Comparison of ENCODE assay signal across 8 cellular contexts in the genomic region with DNA sequence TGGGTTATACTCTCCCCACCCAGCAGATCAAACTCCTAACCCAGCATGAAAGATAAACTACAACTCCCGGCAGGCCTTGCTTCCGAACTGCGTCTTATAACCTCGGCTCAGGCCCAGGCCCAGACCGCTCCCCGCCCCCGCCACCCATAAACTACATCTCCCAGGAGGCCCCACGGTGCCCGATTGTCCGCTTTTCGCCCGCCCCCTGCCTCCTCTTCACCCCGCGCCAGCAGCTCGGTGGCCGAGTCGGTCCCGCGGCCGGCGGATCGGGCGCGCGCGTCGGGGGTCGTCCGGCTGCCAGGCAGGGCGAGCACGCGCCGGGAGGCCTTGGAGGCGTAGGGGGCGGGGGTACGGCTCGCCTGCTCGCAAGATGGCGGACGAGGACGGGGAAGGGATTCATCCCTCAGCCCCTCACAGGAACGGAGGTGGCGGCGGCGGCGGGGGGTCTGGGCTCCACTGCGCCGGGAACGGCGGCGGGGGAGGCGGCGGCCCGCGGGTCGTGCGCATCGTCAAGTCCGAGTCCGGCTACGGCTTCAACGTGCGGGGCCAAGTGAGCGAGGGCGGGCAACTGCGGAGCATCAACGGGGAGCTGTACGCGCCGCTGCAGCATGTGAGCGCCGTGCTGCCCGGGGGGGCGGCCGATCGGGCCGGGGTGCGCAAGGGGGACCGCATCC. TPM values are rescaled to one million over a fixed set of nuclear protein-coding genes. Genes with fewer than 3 reads are reported as not detected.
DNase-seq lines count a peak whose midpoint lies in the region; ATAC-seq and TF ChIP-seq lines count a peak whose summit lies in the region.

A gene (plus strand): TSS at position 219 of the 674 bp plus-strand sequence. CDS start 152 bp downstream, at position 371.

- H3K27me3 ChIP-seq in Peyer's patch = no peaks in the 10 kb centered on the region
- H3K27me3 ChIP-seq in esophagus (ENCODE audit: control insufficient read depth in 1 of 2, insufficient read depth in 2 of 2, low read length in 2 of 2) = no peaks in the 10 kb centered on the region
- no peaks in the 10 kb centered on the region for H3K27me3 ChIP-seq in muscle layer of colon (ENCODE audit: control insufficient read depth in 1 of 2, insufficient read depth in 2 of 2, low read length in 2 of 2)

- H3K4me3 Mint-ChIP-seq in activated T-cell treated with anti-CD3 and anti-CD28 coated beads, Interleukin-2, amount 50 U/mL, for 4 hours = peak within 1 kb of the TSS; percentile 90

- H3K36me3 Mint-ChIP-seq in activated T-cell treated with anti-CD3 and anti-CD28 coated beads, Interleukin-2, amount 50 U/mL, for 4 hours (ENCODE audit: insufficient read depth) = peaks cover 2% of the 10 kb centered on the region

- no peak for TF ChIP-seq CTCF in Peyer's patch (IDR thresholded peaks at IDR 0.05)

- peak; percentile 34 to 35 for TF ChIP-seq POLR2A in Peyer's patch (IDR thresholded peaks at IDR 0.05)

- H3K36me3 ChIP-seq in KOPT-K1 (ENCODE audit: insufficient read depth, low read length) = peaks cover 4% of the 10 kb centered on the region
- no peaks in the 10 kb centered on the region for H3K36me3 ChIP-seq in Peyer's patch
- H3K36me3 ChIP-seq in esophagus (ENCODE audit: control insufficient read depth in 2 of 2, insufficient read depth in 2 of 2, low read length in 1 of 2) = no peaks in the 10 kb centered on the region
- H3K36me3 ChIP-seq in muscle layer of colon (ENCODE audit: insufficient read depth, low read length) = no peaks in the 10 kb centered on the region

- H3K9ac ChIP-seq in muscle layer of colon (ENCODE audit: low read length) = peak within 1 kb of the TSS; percentile 75

- H3K4me1 Mint-ChIP-seq in activated T-cell treated with anti-CD3 and anti-CD28 coated beads, Interleukin-2, amount 50 U/mL, for 4 hours (ENCODE audit: low read depth) = peaks cover 38% of the 10 kb centered on the region

- peak; percentile 86 for ATAC-seq in GM21786 (IDR thresholded peaks at IDR 0.05; ENCODE audit: unreplicated experiment)
- peak; percentile 95 to 96 for ATAC-seq in activated T-cell treated with anti-CD3 and anti-CD28 coated beads, Interleukin-2, amount 50 U/mL, for 4 hours

- peak within 1 kb of the TSS; percentile 97 to 100 (median 98) for H3K4me3 ChIP-seq in Peyer's patch
- H3K4me3 ChIP-seq in esophagus (ENCODE audit: low read depth in 1 of 2, low read length in 2 of 2) = peak within 1 kb of the TSS; percentile 62 to 99
- H3K4me3 ChIP-seq in muscle layer of colon (ENCODE audit: low read depth in 1 of 2, low read length in 2 of 2) = peak within 1 kb of the TSS; percentile 84 to 96

- H3K27me3 Mint-ChIP-seq in activated T-cell treated with anti-CD3 and anti-CD28 coated beads, Interleukin-2, amount 50 U/mL, for 4 hours (ENCODE audit: low read depth) = peaks cover 6% of the 10 kb centered on the region

- DNase-seq in DMS79 treated with DMSO at 0.1 percent for 48 hours (lab: John Stamatoyannopoulos, UW) (peak; percentile 86), Peyer's patch (peak; percentile 92 to 97 (median 94))
- peak; percentile 83 for DNase-seq in activated T-cell treated with anti-CD3 and anti-CD28 coated beads, Interleukin-2, amount 50 U/mL, for 4 hours
- DNase-seq in stimulated activated CD8-positive, alpha-beta memory T cell treated with anti-CD3 and anti-CD28 coated beads, Interleukin-7, amount 100 ng/mL, for 24 hours (ENCODE audit: low read depth) = peak; percentile 70

- H3K9me3 ChIP-seq in KOPT-K1 (ENCODE audit: insufficient read depth, low read length, poor library complexity, severe bottlenecking) (no peaks in the 10 kb centered on the region), Peyer's patch (no peaks in the 10 kb centered on the region), esophagus (ENCODE audit: control insufficient read depth in 2 of 2, insufficient read depth in 1 of 2, low read depth in 1 of 2, low read length in 1 of 2) (no peaks in the 10 kb centered on the region), muscle layer of colon (ENCODE audit: low read length) (no peaks in the 10 kb centered on the region)

- 1% methylated on average over 69 to 79 of the region's 79 CpGs for WGBS in esophagus, 2 donors

- peaks cover 0 to 27% (median 3%) of the 10 kb centered on the region in 4 donors for H3K4me1 ChIP-seq in Peyer's patch
- H3K4me1 ChIP-seq in esophagus (ENCODE audit: control insufficient read depth in 2 of 2, insufficient read depth in 2 of 2, low read length in 1 of 2) = peaks cover 0 to 4% of the 10 kb centered on the region in 2 donors
- H3K4me1 ChIP-seq in muscle layer of colon (ENCODE audit: insufficient read depth, low read length) = peaks cover 27% of the 10 kb centered on the region

- peak within 1 kb of the TSS; percentile 91 for H3K27ac ChIP-seq in KOPT-K1 (ENCODE audit: low read depth, low read length, poor library complexity, severe bottlenecking)
- peak within 1 kb of the TSS; percentile 80 to 96 (median 93) for H3K27ac ChIP-seq in Peyer's patch
- H3K27ac ChIP-seq in esophagus (ENCODE audit: low read depth in 2 of 2, low read length in 1 of 2) = peak within 1 kb of the TSS; percentile 92
- H3K27ac ChIP-seq in muscle layer of colon (ENCODE audit: low read depth, low read length) = peak within 1 kb of the TSS; percentile 88

- H3K9me3 Mint-ChIP-seq in activated T-cell treated with anti-CD3 and anti-CD28 coated beads, Interleukin-2, amount 50 U/mL, for 4 hours = no peaks in the 10 kb centered on the region

RNA-seq across cellular contexts. Expression of the gene that starts here (rescaled TPM):
- 10 to 100 TPM; 24.0 to 50.3 (median 35.1) TPM for total RNA-seq in Peyer's patch
- 10 to 100 TPM; 25.8 to 29.3 (median 26.1) TPM for total RNA-seq in activated T-cell treated with anti-CD3 and anti-CD28 coated beads, Interleukin-2, amount 50 U/mL, for 4 hours
- 1 to 10 TPM; 3.9 to 5.1 TPM for polyA plus RNA-seq in esophagus

Comparison
In these comparisons a context has a peak if more than half of its experiments do, and no peak if none do; other contexts are left out.
1. Peak in every context shown above with its lines: DNase-seq, ATAC-seq, H3K4me3 ChIP-seq and H3K27ac ChIP-seq.